In genomic region chr17:55513885-55514590, GRCh38 we compare ENCODE assay signal across 8 cellular contexts. TPM values are rescaled to one million over a fixed set of nuclear protein-coding genes. Genes with fewer than 3 reads are reported as not detected.
DNase-seq lines count a peak whose midpoint lies in the region; ATAC-seq and TF ChIP-seq lines count a peak whose summit lies in the region.

No MANE protein-coding gene starts in this region.

- CTCF ChIA-PET in activated CD4-positive, alpha-beta T cell treated with anti-CD3 and anti-CD28 coated beads, Interleukin-2, amount 10 ng/mL, durations not matched to agents 7 days and 5 days (lab: Charles Lee) = interaction anchor here (0.6 to 1.0 kb wide), 4 partner anchors 9 to 242 kb away, joined by 3 to 4 read pairs (median 4); partner anchors contain the start of gene PCTP

- peaks cover 9% of the 10 kb centered on the region for H3K27me3 Mint-ChIP-seq in activated CD4-positive, alpha-beta T cell treated with anti-CD3 and anti-CD28 coated beads, Interleukin-2, amount 10 ng/mL, durations not matched to agents 7 days and 5 days

- DNase-seq in AG08395 (ENCODE audit: low spot score) (peak; percentile 56), NCI-H524 treated with DMSO at 0.1 percent for 48 hours (lab: John Stamatoyannopoulos, UW) (peak; percentile 11), dedifferentiated amniotic fluid mesenchymal stem cell (ENCODE audit: extremely low spot score) (peak; percentile 66), lung (ENCODE audit: low spot score) (peak; percentile 61)
- DNase-seq in activated CD4-positive, alpha-beta T cell treated with anti-CD3 and anti-CD28 coated beads, Interleukin-2, amount 10 ng/mL, durations not matched to agents 7 days and 5 days = peak; percentile 77
- peak; percentile 68 for DNase-seq in stimulated activated CD8-positive, alpha-beta memory T cell treated with anti-CD3 and anti-CD28 coated beads, Interleukin-15, amount 100 ng/mL, for 1 hour (ENCODE audit: low read depth)

- H3K4me3 ChIP-seq in lung = no peak overlapping the region

- peaks cover 13% of the 10 kb centered on the region for H3K4me1 Mint-ChIP-seq in activated CD4-positive, alpha-beta T cell treated with anti-CD3 and anti-CD28 coated beads, Interleukin-2, amount 10 ng/mL, durations not matched to agents 7 days and 5 days

- H3K9me3 Mint-ChIP-seq in activated CD4-positive, alpha-beta T cell treated with anti-CD3 and anti-CD28 coated beads, Interleukin-2, amount 10 ng/mL, durations not matched to agents 7 days and 5 days = no peaks in the 10 kb centered on the region

- H3K27ac ChIP-seq in lung (ENCODE audit: low read depth in 1 of 2, low read length in 1 of 2) = no peak overlapping the region

- H3K27me3 ChIP-seq in lung (ENCODE audit: control insufficient read depth, insufficient read depth) = no peaks in the 10 kb centered on the region

- H3K4me1 ChIP-seq in lung (ENCODE audit: control insufficient read depth in 2 of 2, insufficient read depth in 2 of 2, low read length in 2 of 2) = peaks cover 0 to 2% of the 10 kb centered on the region in 2 donors

- POLR2A ChIA-PET in activated CD4-positive, alpha-beta T cell treated with anti-CD3 and anti-CD28 coated beads, Interleukin-2, amount 10 ng/mL, durations not matched to agents 7 days and 5 days (lab: Charles Lee) = interaction anchor here (0.6 kb wide), 1 partner anchor 11 kb away, joined by 4 read pairs; no protein-coding TSS in a partner anchor

- H3K9me3 ChIP-seq in lung (ENCODE audit: control insufficient read depth in 2 of 2, insufficient read depth in 1 of 2, low read length in 1 of 2) = peaks cover 0 to 2% of the 10 kb centered on the region in 2 donors

- WGBS in lung, 2 donors = 15 to 23% methylated on average over 5 of the region's 5 CpGs

- ATAC-seq in GM18868 (IDR thresholded peaks at IDR 0.05; ENCODE audit: unreplicated experiment) (peak; percentile 74), HG03439 (IDR thresholded peaks at IDR 0.05; ENCODE audit: unreplicated experiment) (peak; percentile 68), lung (ENCODE audit: insufficient read depth, low FRiP score) (no peak)

- no peaks in the 10 kb centered on the region for H3K36me3 ChIP-seq in lung (ENCODE audit: control insufficient read depth in 2 of 2, insufficient read depth in 2 of 2, low read length in 2 of 2)

- TF ChIP-seq CTCF in lung (IDR thresholded peaks at IDR 0.05; ENCODE audit: control extremely low read depth, extremely low read depth) = peak; percentile 80

- H3K4me3 Mint-ChIP-seq in activated CD4-positive, alpha-beta T cell treated with anti-CD3 and anti-CD28 coated beads, Interleukin-2, amount 10 ng/mL, durations not matched to agents 7 days and 5 days = no peak overlapping the region

- H3K27ac Mint-ChIP-seq in activated CD4-positive, alpha-beta T cell treated with anti-CD3 and anti-CD28 coated beads, Interleukin-2, amount 10 ng/mL, durations not matched to agents 7 days and 5 days = no peak overlapping the region

- H3K36me3 Mint-ChIP-seq in activated CD4-positive, alpha-beta T cell treated with anti-CD3 and anti-CD28 coated beads, Interleukin-2, amount 10 ng/mL, durations not matched to agents 7 days and 5 days (ENCODE audit: low read depth) = no peaks in the 10 kb centered on the region

RNA-seq across cellular contexts. Expression of gene SMIM36, which starts 2.8 kb away (rescaled TPM):
- not detected for total RNA-seq in activated CD4-positive, alpha-beta T cell treated with anti-CD3 and anti-CD28 coated beads, Interleukin-2, amount 10 ng/mL, durations not matched to agents 7 days and 5 days
- total RNA-seq in lung = not detected
- polyA plus RNA-seq in lung = not detected

Comparison
In these comparisons a context has a peak if more than half of its experiments do, and no peak if none do; other contexts are left out.
1. DNase-seq: peak in every context shown above with its lines; median percentile 77 in activated CD4-positive, alpha-beta T cell treated with anti-CD3 and anti-CD28 coated beads, Interleukin-2, amount 10 ng/mL, durations not matched to agents 7 days and 5 days; 68 in stimulated activated CD8-positive, alpha-beta memory T cell treated with anti-CD3 and anti-CD28 coated beads, Interleukin-15, amount 100 ng/mL, for 1 hour; 66 in dedifferentiated amniotic fluid mesenchymal stem cell; 61 in lung; 56 in AG08395; 11 in NCI-H524 treated with DMSO at 0.1 percent for 48 hours.